ENCODE assay signal across 8 cellular contexts in genomic region chr13:36997716-36998427, GRCh38. TPM values are rescaled to one million over a fixed set of nuclear protein-coding genes. Genes with fewer than 3 reads are reported as not detected.
DNase-seq lines count a peak whose midpoint lies in the region; ATAC-seq and TF ChIP-seq lines count a peak whose summit lies in the region.

No MANE protein-coding gene starts in this region.

- H3K9me3 ChIP-seq in skeletal muscle tissue (ENCODE audit: control insufficient read depth in 3 of 3, low read length in 3 of 3): no peaks in the 10 kb centered on the region

- H3K36me3 Mint-ChIP-seq in WTC11 (peaks cover 16% of the 10 kb centered on the region), glutamatergic neuron (ENCODE audit: unreplicated experiment) (no peaks in the 10 kb centered on the region)

- H3K27me3 Mint-ChIP-seq in WTC11 (ENCODE audit: low read depth) (no peaks in the 10 kb centered on the region; the same call in 1 of the 2 replicates), glutamatergic neuron (ENCODE audit: unreplicated experiment) (peaks cover 21% of the 10 kb centered on the region)

- H3K27ac ChIP-seq in skeletal muscle tissue (ENCODE audit: low read depth, low read length): no peak overlapping the region

- peaks cover 12 to 17% (median 16%) of the 10 kb centered on the region in 3 donors for H3K4me1 ChIP-seq in skeletal muscle tissue (ENCODE audit: control insufficient read depth in 3 of 3, insufficient read depth in 3 of 3, low read length in 3 of 3)

- TF ChIP-seq CTCF in WTC11 (IDR thresholded peaks at IDR 0.05): no peak
- no peak for TF ChIP-seq CTCF in glutamatergic neuron (IDR thresholded peaks at IDR 0.05; ENCODE audit: partially characterized antibody, unreplicated experiment)

- H3K9me3 Mint-ChIP-seq in WTC11 (no peaks in the 10 kb centered on the region), glutamatergic neuron (ENCODE audit: unreplicated experiment) (peaks cover 26% of the 10 kb centered on the region)

- peak overlapping the region; percentile 91 for H3K27ac Mint-ChIP-seq in WTC11
- H3K27ac Mint-ChIP-seq in glutamatergic neuron (ENCODE audit: unreplicated experiment): peak overlapping the region; percentile 97

- CTCF ChIA-PET in WTC11 (lab: Charles Lee): interaction anchor here (1.2 kb wide), 1 partner anchor 140 kb away, joined by 4 read pairs; no protein-coding TSS in a partner anchor

- peak overlapping the region; percentile 100 for H3K4me3 Mint-ChIP-seq in WTC11
- H3K4me3 Mint-ChIP-seq in glutamatergic neuron (ENCODE audit: unreplicated experiment): peak overlapping the region; percentile 100

- peaks cover 8% of the 10 kb centered on the region for H3K36me3 ChIP-seq in H7 (replicated peaks; ENCODE audit: control insufficient read depth, insufficient read depth, low read length)
- peaks cover 6 to 29% (median 20%) of the 10 kb centered on the region in 3 donors for H3K36me3 ChIP-seq in skeletal muscle tissue (ENCODE audit: control insufficient read depth in 3 of 3, insufficient read depth in 3 of 3, low read length in 3 of 3)

- DNase-seq in H7 (no peak), WTC11 (ENCODE audit: low spot score) (no peak), glutamatergic neuron (no peak), NCI-H774 (lab: John Stamatoyannopoulos, UW) (no peak), globus pallidus (ENCODE audit: low spot score) (no peak)

- POLR2A ChIA-PET in WTC11 (lab: Charles Lee): no interaction called here

- H3K4me3 ChIP-seq in H7 (ENCODE audit: insufficient read depth, low read depth, low read length): peak overlapping the region; percentile 94
- peak overlapping the region; percentile 81 to 96 (median 94) for H3K4me3 ChIP-seq in skeletal muscle tissue (ENCODE audit: low read length in 3 of 3)

- H3K27me3 ChIP-seq in H7 (ENCODE audit: control insufficient read depth, insufficient read depth, low read length) (no peaks in the 10 kb centered on the region), skeletal muscle tissue (ENCODE audit: control insufficient read depth in 3 of 3, insufficient read depth in 3 of 3, low read length in 3 of 3) (no peaks in the 10 kb centered on the region)

- ATAC-seq in WTC11 (no peak), HG03442 (IDR thresholded peaks at IDR 0.05; ENCODE audit: unreplicated experiment) (no peak), GM18520 (IDR thresholded peaks at IDR 0.05; ENCODE audit: unreplicated experiment) (no peak)

- H3K4me1 Mint-ChIP-seq in WTC11: peaks cover 19% of the 10 kb centered on the region
- H3K4me1 Mint-ChIP-seq in glutamatergic neuron (ENCODE audit: low read depth, unreplicated experiment): peaks cover 18% of the 10 kb centered on the region

- peak overlapping the region; percentile 93 to 95 (median 93) for H3K9ac ChIP-seq in skeletal muscle tissue (ENCODE audit: low read depth in 1 of 3, low read length in 3 of 3)

TF ChIP-seq in WTC11, 78 proteins besides CTCF, POLR2A, EP300 and RAD21:
- TF ChIP-seq PRDM15 (CRISPR knock-in tag; IDR thresholded peaks at IDR 0.05) (no peak), ELF4 (CRISPR knock-in tag; IDR thresholded peaks at IDR 0.05; ENCODE audit: low read depth) (no peak), ZBTB21 (CRISPR knock-in tag; IDR thresholded peaks at IDR 0.05; ENCODE audit: borderline replicate concordance) (no peak), MLX (CRISPR knock-in tag; IDR thresholded peaks at IDR 0.05) (no peak), IRF2 (CRISPR knock-in tag; IDR thresholded peaks at IDR 0.05; ENCODE audit: borderline replicate concordance, low read depth) (no peak), EMX1 (CRISPR knock-in tag; IDR thresholded peaks at IDR 0.05) (no peak), TCF7 (CRISPR knock-in tag; IDR thresholded peaks at IDR 0.05; ENCODE audit: low read depth) (no peak), USF1 (CRISPR knock-in tag; IDR thresholded peaks at IDR 0.05) (no peak), ZSCAN18 (CRISPR knock-in tag; IDR thresholded peaks at IDR 0.05) (no peak), SOX15 (CRISPR knock-in tag; IDR thresholded peaks at IDR 0.05) (no peak)

RNA-seq across cellular contexts. Expression of gene ALG5, which starts 1.3 kb away (rescaled TPM):
- total RNA-seq in H7 (2014; rRNA removed; shearing (Covaris generic)): 16.9 and 17.6 TPM in 2 replicates
- 18.4 to 19.8 TPM (median 19.6 TPM) in 3 replicates for total RNA-seq in WTC11 (2021)
- total RNA-seq in glutamatergic neuron (ENCODE audit: unreplicated experiment): 25.5 TPM
- 30.3 TPM for total RNA-seq in skeletal muscle tissue

RNA-seq across cellular contexts. Expression of gene EXOSC8, which starts 2.7 kb away (rescaled TPM):
- 82.2 and 91.9 TPM in 2 replicates for total RNA-seq in H7 (2014; rRNA removed; shearing (Covaris generic))
- total RNA-seq in WTC11 (2021) (76.6 to 81.6 TPM (median 78.6 TPM) in 3 replicates), glutamatergic neuron (ENCODE audit: unreplicated experiment) (49.0 TPM), skeletal muscle tissue (30.8 TPM)
